In genomic region chr10:87656431-87657072, GRCh38 we compare ENCODE assay signal across 8 cellular contexts. TPM values are rescaled to one million over a fixed set of nuclear protein-coding genes. Genes with fewer than 3 reads are reported as not detected.
DNase-seq lines count a peak whose midpoint lies in the region; ATAC-seq, FAIRE-seq and TF ChIP-seq lines count a peak whose summit lies in the region.

No MANE protein-coding gene starts in this region.

- peaks cover 31% of the 10 kb centered on the region for H3K4me1 Mint-ChIP-seq in Calu3 (ENCODE audit: low read depth, unreplicated experiment)
- peaks cover 13% of the 10 kb centered on the region for H3K4me1 Mint-ChIP-seq in activated CD4-positive, alpha-beta memory T cell treated with anti-CD3 and anti-CD28 coated beads for 36 hours (ENCODE audit: low read depth)

- ATAC-seq in RWPE2 (ENCODE audit: low read depth) = no peak
- ATAC-seq in pancreas = no peak
- no peak for ATAC-seq in GM21723 (IDR thresholded peaks at IDR 0.05; ENCODE audit: unreplicated experiment)
- no peak for ATAC-seq in HG03342 (IDR thresholded peaks at IDR 0.05; ENCODE audit: unreplicated experiment)

- TF ChIP-seq CTCF in Calu3 (IDR thresholded peaks at IDR 0.05; ENCODE audit: unreplicated experiment) = peak; percentile 52
- peak; percentile 69; the same call in 1 of the 2 replicates for TF ChIP-seq CTCF in HEK293 (tag by site-specific recombination; IDR thresholded peaks at IDR 0.05)
- TF ChIP-seq CTCF in RWPE2 (IDR thresholded peaks at IDR 0.05; ENCODE audit: poor library complexity, severe bottlenecking) = peak; percentile 91
- TF ChIP-seq CTCF in esophagus squamous epithelium (IDR thresholded peaks at IDR 0.05) = peak in 5 of 6 experiments; percentile 49 to 76 (median 72)
- TF ChIP-seq CTCF in pancreas (IDR thresholded peaks at IDR 0.05) = peak; percentile 47 to 66 (median 62)

- no peak overlapping the region for H3K4me3 Mint-ChIP-seq in Calu3 (ENCODE audit: low read depth, unreplicated experiment)
- no peak overlapping the region for H3K4me3 Mint-ChIP-seq in activated CD4-positive, alpha-beta memory T cell treated with anti-CD3 and anti-CD28 coated beads for 36 hours

- H3K4me1 ChIP-seq in HEK293 (ENCODE audit: control insufficient read depth, insufficient read depth, low read length) (peaks cover 17% of the 10 kb centered on the region), RWPE2 (ENCODE audit: insufficient read depth, poor library complexity, severe bottlenecking) (no peaks in the 10 kb centered on the region), esophagus squamous epithelium (peaks cover 11 to 43% (median 14%) of the 10 kb centered on the region in 3 donors), pancreas (peaks cover 5% of the 10 kb centered on the region in 3 donors)

- peaks cover 19% of the 10 kb centered on the region for H3K36me3 Mint-ChIP-seq in Calu3 (ENCODE audit: insufficient read depth, unreplicated experiment)
- H3K36me3 Mint-ChIP-seq in activated CD4-positive, alpha-beta memory T cell treated with anti-CD3 and anti-CD28 coated beads for 36 hours = no peaks in the 10 kb centered on the region

- no peaks in the 10 kb centered on the region for H3K36me3 ChIP-seq in HEK293 (ENCODE audit: control insufficient read depth in 2 of 2, insufficient read depth in 1 of 2, low read length in 2 of 2)
- no peaks in the 10 kb centered on the region for H3K36me3 ChIP-seq in RWPE2 (ENCODE audit: low read depth)
- no peaks in the 10 kb centered on the region for H3K36me3 ChIP-seq in esophagus squamous epithelium
- no peaks in the 10 kb centered on the region for H3K36me3 ChIP-seq in pancreas

- DNase-seq in Calu3 = no peak
- DNase-seq in RWPE2 (ENCODE audit: low spot score) = no peak
- DNase-seq in esophagus squamous epithelium (lab: John Stamatoyannopoulos, UW) = no peak
- no peak for DNase-seq in pancreas
- no peak for DNase-seq in activated CD4-positive, alpha-beta memory T cell treated with anti-CD3 and anti-CD28 coated beads for 36 hours

- H3K27ac ChIP-seq in HEK293 (ENCODE audit: extremely low read depth, low read depth, low read length) (no peak overlapping the region), RWPE2 (ENCODE audit: poor library complexity, severe bottlenecking) (no peak overlapping the region), esophagus squamous epithelium (peak overlapping the region in 2 of 4 donors; percentile 30 to 46), pancreas (peak overlapping the region in 1 of 4 donors; percentile 43)

- H3K4me3 ChIP-seq in HEK293 (ENCODE audit: low read depth, low read length) (no peak overlapping the region), RWPE2 (ENCODE audit: severe bottlenecking) (no peak overlapping the region), esophagus squamous epithelium (no peak overlapping the region), pancreas (no peak overlapping the region)

- FAIRE-seq in pancreas (lab: Jason Lieb, UNC) = no peak

- H3K27me3 ChIP-seq in RWPE2 (ENCODE audit: insufficient read depth, poor library complexity, severe bottlenecking) (no peaks in the 10 kb centered on the region), esophagus squamous epithelium (peaks cover 0 to 21% (median 3%) of the 10 kb centered on the region in 4 donors), pancreas (no peaks in the 10 kb centered on the region)

- TF ChIP-seq POLR2A in esophagus squamous epithelium (IDR thresholded peaks at IDR 0.05) = no peak

- WGBS in esophagus squamous epithelium, 2 donors = 29 to 40% methylated on average over 4 of the region's 4 CpGs
- 43 to 47% methylated on average over 4 of the region's 4 CpGs for WGBS in pancreas, 2 donors

- POLR2A ChIA-PET in HEK293 (lab: Yijun Ruan, JAX) = no interaction called here
- POLR2A ChIA-PET in activated CD4-positive, alpha-beta memory T cell treated with anti-CD3 and anti-CD28 coated beads for 36 hours (lab: Charles Lee) = no interaction called here

- H3K9me3 Mint-ChIP-seq in Calu3 (ENCODE audit: low read depth, unreplicated experiment) = no peaks in the 10 kb centered on the region
- no peaks in the 10 kb centered on the region for H3K9me3 Mint-ChIP-seq in activated CD4-positive, alpha-beta memory T cell treated with anti-CD3 and anti-CD28 coated beads for 36 hours

- no peaks in the 10 kb centered on the region for H3K27me3 Mint-ChIP-seq in Calu3 (ENCODE audit: unreplicated experiment)
- peaks cover 38% of the 10 kb centered on the region for H3K27me3 Mint-ChIP-seq in activated CD4-positive, alpha-beta memory T cell treated with anti-CD3 and anti-CD28 coated beads for 36 hours

- intact Hi-C loops in Calu3 (cut with micrococcal nuclease; ENCODE audit: unreplicated experiment) (loop anchor here (1.0 to 5.0 kb wide), 5 partner anchors 36 to 124 kb away; no protein-coding TSS in a partner anchor), esophagus squamous epithelium (cut with DNase I) (loop anchor here (10.0 kb wide), 1 partner anchor 122 kb away; no protein-coding TSS in a partner anchor), pancreas (cut with DNase I) (loop anchor here in 2 of 3 donors (5.0 to 10.0 kb wide), 2 partner anchors 81 to 122 kb away; no protein-coding TSS in a partner anchor)
- intact Hi-C loops in activated CD4-positive, alpha-beta memory T cell treated with anti-CD3 and anti-CD28 coated beads for 36 hours (cut with micrococcal nuclease) = loop anchor here (1.0 to 5.0 kb wide), 6 partner anchors 79 to 896 kb away; partner anchors contain the start of genes ATAD1, KLLN and PTEN

- CTCF ChIA-PET in Calu3 (lab: Charles Lee) = interaction anchor here (1.2 to 1.4 kb wide), 2 partner anchors 78 to 125 kb away, joined by 3 to 5 read pairs; no protein-coding TSS in a partner anchor
- CTCF ChIA-PET in HEK293 (lab: Yijun Ruan, JAX) = interaction anchor here (0.7 to 2.5 kb wide), 9 partner anchors 12 to 216 kb away, joined by 3 to 20 read pairs (median 4); no protein-coding TSS in a partner anchor
- CTCF ChIA-PET in activated CD4-positive, alpha-beta memory T cell treated with anti-CD3 and anti-CD28 coated beads for 36 hours (lab: Charles Lee) = interaction anchor here (1.0 to 2.4 kb wide), 2 partner anchors 116 to 119 kb away, joined by 3 to 8 read pairs; no protein-coding TSS in a partner anchor

- H3K27ac Mint-ChIP-seq in Calu3 (ENCODE audit: unreplicated experiment) = no peak overlapping the region
- H3K27ac Mint-ChIP-seq in activated CD4-positive, alpha-beta memory T cell treated with anti-CD3 and anti-CD28 coated beads for 36 hours = no peak overlapping the region

- no TSS peak for BruUV-seq in Calu3 (replicated peaks; lab: Mats Ljungman, UMichigan)

- H3K9me3 ChIP-seq in HEK293 (ENCODE audit: control insufficient read depth, insufficient read depth, low read depth, low read length) = no peaks in the 10 kb centered on the region
- no peaks in the 10 kb centered on the region for H3K9me3 ChIP-seq in RWPE2 (ENCODE audit: severe bottlenecking)
- H3K9me3 ChIP-seq in esophagus squamous epithelium = no peaks in the 10 kb centered on the region
- no peaks in the 10 kb centered on the region for H3K9me3 ChIP-seq in pancreas

TF ChIP-seq in HEK293, 187 proteins besides CTCF, POLR2A, EP300 and RAD21 (continues in another document):
- TF ChIP-seq ZNF501 (tag by site-specific recombination; IDR thresholded peaks at IDR 0.05) (0 out of 2 replicates have a peak, but pooled peaks have one; percentile 24), ZNF132 (tag by site-specific recombination; IDR thresholded peaks at IDR 0.05; ENCODE audit: borderline replicate concordance) (no peak), ZNF660 (tag by site-specific recombination; IDR thresholded peaks at IDR 0.05) (0 out of 2 replicates have a peak, but pooled peaks have one; percentile 52), MEIS1 (CRISPR knock-in tag; IDR thresholded peaks at IDR 0.05; ENCODE audit: borderline replicate concordance) (no peak), ZSCAN30 (tag by site-specific recombination; IDR thresholded peaks at IDR 0.05) (0 out of 2 replicates have a peak, but pooled peaks have one; percentile 34), PRDM1 (tag by site-specific recombination; IDR thresholded peaks at IDR 0.05) (no peak), ZNF423 (tag by site-specific recombination; IDR thresholded peaks at IDR 0.05) (no peak), ZNF2 (tag by site-specific recombination; IDR thresholded peaks at IDR 0.05) (peak; percentile 62; the same call in 1 of the 2 replicates), ZNF639 (tag by site-specific recombination; IDR thresholded peaks at IDR 0.05) (0 out of 2 replicates have a peak, but pooled peaks have one; percentile 11), ZNF654 (tag by site-specific recombination; IDR thresholded peaks at IDR 0.05; ENCODE audit: low read depth) (peak; percentile 90), ZSCAN23 (tag by site-specific recombination; IDR thresholded peaks at IDR 0.05) (peak; percentile 85; the same call in 1 of the 2 replicates)

RNA-seq across cellular contexts. Expression of gene PAPSS2, which starts 3.1 kb away (rescaled TPM):
- total RNA-seq in Calu3 (2022) (12.6 and 12.7 TPM in 2 replicates), esophagus squamous epithelium (10 to 100 TPM in 3 of 4 donors, 1 to 10 TPM in 1; 1.8 to 13.3 (median 11.0) TPM), pancreas (10 to 100 TPM; 29.4 to 54.7 (median 39.9) TPM)
- 10 to 100 TPM in 1 of 2 donors, 1 to 10 TPM in 1; 10.0 to 49.5 TPM for polyA plus RNA-seq in pancreas
- total RNA-seq in activated CD4-positive, alpha-beta memory T cell treated with anti-CD3 and anti-CD28 coated beads for 36 hours = under 1 TPM; 0.22 to 0.40 TPM
